8 cellular contexts compared by ENCODE assay signal in the genomic region with DNA sequence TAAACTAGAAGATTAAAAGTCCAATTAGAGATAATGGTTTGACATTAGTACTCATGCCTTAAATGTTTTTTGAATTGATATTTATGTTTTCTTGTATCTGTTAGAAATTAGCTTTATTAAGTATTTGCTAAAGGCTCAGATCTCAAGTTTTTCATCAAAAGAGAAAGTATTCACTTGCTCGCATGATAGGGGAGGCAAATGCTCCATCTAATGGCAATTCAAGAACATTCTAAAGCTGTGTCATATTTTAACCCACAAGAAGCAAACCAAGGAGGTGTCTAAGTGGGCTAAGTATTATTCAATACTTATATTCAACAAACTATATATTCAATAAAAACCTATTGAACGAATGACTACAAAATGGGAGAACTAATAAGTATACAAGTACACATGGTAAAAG.
"Had no signal": no experiment of that assay in that cellular context is flagged by ENCODE, and none has a peak within 500 bp of the region (broad histone marks: within the 10 kb centered on the region; RNA-seq: fewer than 3 reads in every experiment).

No MANE protein-coding gene starts in this region.

- DNase-seq: GM23248, GOT3, H7, HFFc6, IMR-90 had no signal

- H3K9me3 ChIP-seq: HAP-1 had no signal

- H3K27ac Mint-ChIP-seq: HFFc6 had no signal

- H3K4me3 ChIP-seq: GM23248, HAP-1, K562 had no signal

- H3K27ac ChIP-seq: GM23248 had no signal

- H3K4me1 ChIP-seq: HAP-1 had no signal

- ATAC-seq: HCT116, K562 had no signal

- H3K36me3 ChIP-seq: HAP-1 had no signal

- H3K4me3 Mint-ChIP-seq: HFFc6 had no signal
